15 cellular contexts compared by ENCODE assay signal in genomic region chr5:131323378-131323777, GRCh38. TPM values are rescaled to one million over a fixed set of nuclear protein-coding genes. Genes with fewer than 3 reads are reported as not detected.
DNase-seq lines count a peak whose midpoint lies in the region; ATAC-seq, FAIRE-seq and TF ChIP-seq lines count a peak whose summit lies in the region.
"Had no signal": no experiment of that assay in that cellular context is flagged by ENCODE, and none has a peak within 500 bp of the region (broad histone marks: within the 10 kb centered on the region; RNA-seq: fewer than 3 reads in every experiment).

No MANE protein-coding gene starts in this region.

- H3K27me3 ChIP-seq in foreskin keratinocyte (no peaks in the 10 kb centered on the region), gastrocnemius medialis (no peaks in the 10 kb centered on the region), right cardiac atrium (ENCODE audit: control insufficient read depth, insufficient read depth) (no peaks in the 10 kb centered on the region)
- H3K27me3 ChIP-seq: right atrium auricular region had no signal

- TF ChIP-seq POLR2A in A549 (IDR thresholded peaks at IDR 0.05; ENCODE audit: low read length), result no peak
- TF ChIP-seq POLR2A in gastrocnemius medialis (IDR thresholded peaks at IDR 0.05), result no peak

- intact Hi-C loops in gastrocnemius medialis (cut with DNase I; ENCODE audit: low total_unique reads), result no loop called here
- intact Hi-C loops in right cardiac atrium (cut with DNase I), result no loop called here

- H3K9me3 ChIP-seq in A549, result no peaks in the 10 kb centered on the region
- no peaks in the 10 kb centered on the region for H3K9me3 ChIP-seq in gastrocnemius medialis
- H3K9me3 ChIP-seq in right cardiac atrium (ENCODE audit: control insufficient read depth, low read length), result no peaks in the 10 kb centered on the region
- H3K9me3 ChIP-seq: right atrium auricular region had no signal

- H3K27ac Mint-ChIP-seq in T-cell, result peak overlapping the region; percentile 23 to 40

- H3K4me2 ChIP-seq in A549, result peak overlapping the region; percentile 27

- no peak for TF ChIP-seq RAD21 in A549 (conservative IDR thresholded peaks at IDR 0.05 in 1 of 2, IDR thresholded peaks at IDR 0.05 in 1 of 2)

- FAIRE-seq in A549 (lab: Jason Lieb, UNC), result no peak
- FAIRE-seq: HepG2 had no signal

- TF ChIP-seq EP300 in A549 (IDR thresholded peaks at IDR 0.05), result no peak

- no peaks in the 10 kb centered on the region for H3K27me3 Mint-ChIP-seq in T-cell

- no peak for TF ChIP-seq CTCF in A549 (IDR thresholded peaks at IDR 0.05)
- no peak for TF ChIP-seq CTCF in foreskin keratinocyte (conservative IDR thresholded peaks at IDR 0.05)
- no peak for TF ChIP-seq CTCF in gastrocnemius medialis (IDR thresholded peaks at IDR 0.05 in 4 of 5, conservative IDR thresholded peaks at IDR 0.05 in 1 of 5)

- in situ Hi-C loops in gastrocnemius medialis (cut with MboI; ENCODE audit: low sequenced_read_pairs in 4 of 4), result no loop called here

- no peaks in the 10 kb centered on the region for H3K36me3 ChIP-seq in gastrocnemius medialis
- H3K36me3 ChIP-seq: right atrium auricular region had no signal

- peaks cover 0 to 5% (median 0%) of the 10 kb centered on the region in 3 donors for H3K9me3 Mint-ChIP-seq in T-cell

- peak overlapping the region; percentile 14 to 55 (median 28) for H3K4me3 Mint-ChIP-seq in T-cell

- 0 out of 6 replicates have a peak, but pooled peaks of 1 of the 2 experiments have one; percentile 26 for ATAC-seq in A549
- ATAC-seq in T-cell (replicated peaks in 1 of 4), result no peak
- ATAC-seq in foreskin keratinocyte, result peak; percentile 48
- no peak for ATAC-seq in gastrocnemius medialis
- no peak for ATAC-seq in right cardiac atrium
- ATAC-seq: HepG2 had no signal

- POLR2A ChIA-PET in A549 (lab: Yijun Ruan, JAX), result no interaction called here
- POLR2A ChIA-PET in T-cell (lab: Charles Lee), result interaction anchor here in 1 of 2 donors (0.7 kb wide), 1 partner anchor 35 kb away, joined by 4 read pairs; no protein-coding TSS in a partner anchor

- peaks cover 49% of the 10 kb centered on the region for H3K36me3 Mint-ChIP-seq in T-cell

- no peak overlapping the region for H3K4me3 ChIP-seq in A549
- no peak overlapping the region for H3K4me3 ChIP-seq in gastrocnemius medialis
- H3K4me3 ChIP-seq in right cardiac atrium (ENCODE audit: low read length), result no peak overlapping the region
- H3K4me3 ChIP-seq: lung, right atrium auricular region had no signal

- H3K27ac ChIP-seq in A549 (no peak overlapping the region), foreskin keratinocyte (no peak overlapping the region), gastrocnemius medialis (no peak overlapping the region), right cardiac atrium (ENCODE audit: low read length) (no peak overlapping the region)
- H3K27ac ChIP-seq: right atrium auricular region had no signal

- H3K4me1 ChIP-seq in A549 (peaks cover 41% of the 10 kb centered on the region), foreskin keratinocyte (peaks cover 24% of the 10 kb centered on the region), gastrocnemius medialis (peaks cover 4 to 18% of the 10 kb centered on the region in 2 donors), right cardiac atrium (ENCODE audit: control insufficient read depth, insufficient read depth, low read length) (no peaks in the 10 kb centered on the region)

- CTCF ChIA-PET in A549 (lab: Yijun Ruan, JAX), result interaction anchor here (1.3 kb wide), 1 partner anchor 159 kb away, joined by 3 read pairs; no protein-coding TSS in a partner anchor
- CTCF ChIA-PET in T-cell (lab: Charles Lee), result interaction anchor here in 1 of 2 donors (0.8 to 2.5 kb wide), 2 partner anchors 57 to 59 kb away, joined by 5 to 10 read pairs; no protein-coding TSS in a partner anchor

- no peak for DNase-seq in A549 (ENCODE audit: low read depth in 1 of 2, low spot score in 1 of 2)
- peak; percentile 52 for DNase-seq in DMS53 (lab: John Stamatoyannopoulos, UW)
- DNase-seq in T-cell, result no peak
- DNase-seq in foreskin keratinocyte, result peak in 1 of 2 donors; percentile 16
- DNase-seq in activated effector memory CD4-positive, alpha-beta T cell treated with anti-CD3 and anti-CD28 coated beads, Interleukin-2, amount 50 U/mL, for 16 hours, result no peak
- DNase-seq in effector CD4-positive, alpha-beta T cell, result no peak
- no peak for DNase-seq in gastrocnemius medialis
- DNase-seq in right cardiac atrium, result no peak
- DNase-seq: amniotic stem cell, DMS153, MV-4-11, NCI-H774 had no signal

- H3K4me1 Mint-ChIP-seq in T-cell, result peaks cover 76 to 84% (median 79%) of the 10 kb centered on the region in 3 donors

TF ChIP-seq in A549, 52 proteins besides CTCF, POLR2A, EP300 and RAD21 (continues in another document):
- TF ChIP-seq MAZ (IDR thresholded peaks at IDR 0.05; ENCODE audit: borderline replicate concordance, low read depth, low read length) (no peak), ZSCAN20 (CRISPR knock-in tag; IDR thresholded peaks at IDR 0.05) (no peak), ESRRA (IDR thresholded peaks at IDR 0.05; ENCODE audit: borderline replicate concordance, low read length) (no peak), POLR2AphosphoS2 (conservative IDR thresholded peaks at IDR 0.05; ENCODE audit: low read length) (no peak), CHD2 (IDR thresholded peaks at IDR 0.05; ENCODE audit: low read length, partially characterized antibody) (no peak), ATOH8 (CRISPR knock-in tag; IDR thresholded peaks at IDR 0.05; ENCODE audit: low read depth) (no peak), ELK1 (IDR thresholded peaks at IDR 0.05; ENCODE audit: low read depth, low read length) (no peak), PHF8 (IDR thresholded peaks at IDR 0.05; ENCODE audit: borderline replicate concordance, low read depth) (no peak), ZNF302 (CRISPR knock-in tag; IDR thresholded peaks at IDR 0.05) (no peak), NPAS2 (CRISPR knock-in tag; IDR thresholded peaks at IDR 0.05; ENCODE audit: borderline replicate concordance) (no peak), USF2 (IDR thresholded peaks at IDR 0.05) (no peak), EHMT2 (IDR thresholded peaks at IDR 0.05; ENCODE audit: low read depth) (no peak), REST (IDR thresholded peaks at IDR 0.05) (no peak), HEYL (CRISPR knock-in tag; IDR thresholded peaks at IDR 0.05) (no peak)

RNA-seq across cellular contexts. Expression of gene CDC42SE2, which starts 59.5 kb away (rescaled TPM):
- polyA plus RNA-seq in A549 (2011; rRNA removed) (48.7 and 66.4 TPM in 2 replicates), A549 (2017; fragmentation: RNase III; extraction: RNeasy Plus Mini Kit Qiagen cat#74134 plus additional on column Dnase treatment) (25.7 to 27.1 TPM (median 25.8 TPM) in 3 replicates), foreskin keratinocyte (8.8 and 10.4 TPM in 2 replicates), right cardiac atrium (7.7 TPM)
- 11.7 and 12.6 TPM in 2 replicates for polyA plus RNA-seq in A549 (2012; cell fraction: cytosol; rRNA removed)
- polyA plus RNA-seq in A549 (2012; cell fraction: nucleus; rRNA removed), result 3.4 and 7.3 TPM in 2 replicates
- polyA minus RNA-seq in A549 (2011; rRNA and poly(A)+ RNA removed), result 26.0 and 30.8 TPM in 2 replicates
- total RNA-seq in T-cell (100 to 1,000 TPM; 229 to 259 (median 238) TPM), foreskin keratinocyte (23.7 and 24.8 TPM in 2 replicates), gastrocnemius medialis (10 to 100 TPM; 23.9 to 29.6 (median 26.4) TPM), right cardiac atrium (10 to 100 TPM; 12.1 to 14.2 (median 13.2) TPM)
